1 cellular context compared by ENCODE assay signal in the genomic region with DNA sequence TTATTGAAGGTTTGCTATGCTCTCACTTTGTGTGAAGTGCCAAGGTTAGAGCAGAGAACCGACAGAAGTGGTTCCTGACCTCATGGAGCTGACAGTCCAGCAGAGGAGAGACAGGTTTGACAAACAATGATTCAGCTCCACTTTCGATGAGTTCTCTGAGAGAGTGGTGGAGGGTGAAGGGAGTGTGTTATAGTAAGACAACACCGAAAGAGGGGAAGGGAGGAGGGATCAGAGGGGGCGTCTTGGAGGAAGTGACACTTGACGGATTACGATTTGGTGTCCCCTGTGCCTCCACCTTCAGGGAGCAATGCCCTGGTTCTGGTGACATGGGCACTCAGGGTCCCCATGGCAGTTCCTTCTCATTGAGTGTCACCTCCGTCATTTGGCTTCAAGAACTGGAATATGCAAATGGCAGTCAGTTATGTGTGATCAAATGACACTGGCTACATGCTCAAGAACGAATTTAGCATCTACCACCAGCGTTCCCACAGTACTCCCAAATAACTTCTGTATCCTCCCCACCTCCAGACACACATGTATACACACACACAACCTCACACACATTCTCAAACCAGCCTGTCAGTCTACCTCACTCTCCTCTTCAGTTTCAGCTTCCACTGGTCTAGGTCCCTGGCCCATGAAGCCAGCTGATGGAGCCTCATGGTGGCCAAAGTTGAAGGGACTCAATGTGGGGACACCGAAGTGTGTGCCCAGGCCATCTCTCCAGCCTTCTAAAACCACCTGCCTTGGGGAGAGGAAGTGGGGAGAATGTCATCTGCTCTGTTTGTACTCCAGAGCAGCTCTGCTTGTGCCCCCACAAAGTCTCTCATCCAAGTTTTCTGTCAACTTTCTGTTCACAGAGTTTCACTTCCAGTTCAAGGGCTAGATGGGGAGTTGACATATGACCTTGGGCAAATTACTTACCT.
A peak's percentile ranks its signal among the peaks of the same experiment; 100 is the strongest.
TF ChIP-seq lines count a peak whose summit lies in the region.

No MANE protein-coding gene starts in this region.

TF ChIP-seq in GM12878, 131 proteins besides CTCF, POLR2A, EP300 and RAD21 (continued from another document):
- TF ChIP-seq RFX5 (IDR thresholded peaks at IDR 0.05; ENCODE audit: low read depth, low read length): no peak
- TF ChIP-seq HDAC6 (IDR thresholded peaks at IDR 0.05; ENCODE audit: unreplicated experiment): no peak
- TF ChIP-seq, protein P1, sequence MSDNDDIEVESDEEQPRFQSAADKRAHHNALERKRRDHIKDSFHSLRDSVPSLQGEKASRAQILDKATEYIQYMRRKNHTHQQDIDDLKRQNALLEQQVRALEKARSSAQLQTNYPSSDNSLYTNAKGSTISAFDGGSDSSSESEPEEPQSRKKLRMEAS (IDR thresholded peaks at IDR 0.05; ENCODE audit: low read depth, low read length): no peak
- TF ChIP-seq, protein P2, sequence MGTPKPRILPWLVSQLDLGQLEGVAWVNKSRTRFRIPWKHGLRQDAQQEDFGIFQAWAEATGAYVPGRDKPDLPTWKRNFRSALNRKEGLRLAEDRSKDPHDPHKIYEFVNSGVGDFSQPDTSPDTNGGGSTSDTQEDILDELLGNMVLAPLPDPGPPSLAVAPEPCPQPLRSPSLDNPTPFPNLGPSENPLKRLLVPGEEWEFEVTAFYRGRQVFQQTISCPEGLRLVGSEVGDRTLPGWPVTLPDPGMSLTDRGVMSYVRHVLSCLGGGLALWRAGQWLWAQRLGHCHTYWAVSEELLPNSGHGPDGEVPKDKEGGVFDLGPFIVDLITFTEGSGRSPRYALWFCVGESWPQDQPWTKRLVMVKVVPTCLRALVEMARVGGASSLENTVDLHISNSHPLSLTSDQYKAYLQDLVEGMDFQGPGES (IDR thresholded peaks at IDR 0.05): no peak
- TF ChIP-seq EED (IDR thresholded peaks at IDR 0.05; ENCODE audit: low read depth): peak; percentile 56; the same call in 1 of the 2 replicates
- TF ChIP-seq ZZZ3 (IDR thresholded peaks at IDR 0.05; ENCODE audit: control insufficient read depth, insufficient read length, low read depth): no peak
- no peak for TF ChIP-seq IKZF1 (conservative IDR thresholded peaks at IDR 0.05)
- TF ChIP-seq SPI1 (IDR thresholded peaks at IDR 0.05; ENCODE audit: borderline replicate concordance, insufficient read depth, low read depth, low read length): peak; percentile 77
- no peak for TF ChIP-seq ZBED1 (IDR thresholded peaks at IDR 0.05; ENCODE audit: borderline replicate concordance)
- TF ChIP-seq, protein P3, sequence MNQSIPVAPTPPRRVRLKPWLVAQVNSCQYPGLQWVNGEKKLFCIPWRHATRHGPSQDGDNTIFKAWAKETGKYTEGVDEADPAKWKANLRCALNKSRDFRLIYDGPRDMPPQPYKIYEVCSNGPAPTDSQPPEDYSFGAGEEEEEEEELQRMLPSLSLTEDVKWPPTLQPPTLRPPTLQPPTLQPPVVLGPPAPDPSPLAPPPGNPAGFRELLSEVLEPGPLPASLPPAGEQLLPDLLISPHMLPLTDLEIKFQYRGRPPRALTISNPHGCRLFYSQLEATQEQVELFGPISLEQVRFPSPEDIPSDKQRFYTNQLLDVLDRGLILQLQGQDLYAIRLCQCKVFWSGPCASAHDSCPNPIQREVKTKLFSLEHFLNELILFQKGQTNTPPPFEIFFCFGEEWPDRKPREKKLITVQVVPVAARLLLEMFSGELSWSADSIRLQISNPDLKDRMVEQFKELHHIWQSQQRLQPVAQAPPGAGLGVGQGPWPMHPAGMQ (IDR thresholded peaks at IDR 0.05; ENCODE audit: borderline replicate concordance): no peak
- TF ChIP-seq POU2F2 (IDR thresholded peaks at IDR 0.05; ENCODE audit: borderline replicate concordance, low read depth, low read length): peak; percentile 78; the same call in 1 of the 3 replicates
